ENCODE assay signal across 8 cellular contexts in the genomic region with DNA sequence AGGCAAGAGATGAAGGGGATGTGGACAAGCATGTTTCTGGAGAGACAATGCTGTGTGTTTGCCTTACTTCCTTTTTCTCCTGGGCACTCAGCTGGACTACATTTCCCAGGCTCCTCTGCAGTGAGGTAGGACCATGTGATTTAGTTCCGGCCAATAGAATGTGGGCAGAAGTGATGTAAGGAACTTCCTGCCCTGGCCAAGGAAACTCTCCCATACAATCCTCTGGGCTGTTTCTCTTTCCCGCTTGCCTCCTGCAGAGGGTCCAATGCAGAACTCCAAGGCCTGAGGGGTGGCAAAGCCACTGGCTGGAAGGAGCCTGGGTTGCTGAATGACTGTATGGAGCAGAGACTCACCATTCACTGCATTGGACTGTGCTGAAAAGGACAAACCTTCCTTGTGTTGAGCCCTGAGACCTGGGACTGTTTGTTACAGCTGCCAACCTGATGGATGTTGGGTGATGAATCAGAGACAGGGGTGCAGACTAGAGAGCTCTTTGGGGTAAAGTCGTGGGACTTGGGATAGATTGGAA.
DNase-seq lines count a peak whose midpoint lies in the region; ATAC-seq and TF ChIP-seq lines count a peak whose summit lies in the region.

No MANE protein-coding gene starts in this region.

- no peaks in the 10 kb centered on the region for H3K36me3 ChIP-seq in duodenal mucosa (ENCODE audit: control insufficient read depth in 1 of 2, insufficient read depth in 2 of 2, low read length in 2 of 2)

- DNase-seq in EL (peak; percentile 79), myocyte (ENCODE audit: low read depth) (peak; percentile 34)

- peak overlapping the region; percentile 26 to 44 for H3K4me3 ChIP-seq in duodenal mucosa (ENCODE audit: low read depth in 1 of 2, low read length in 2 of 2)

- no peaks in the 10 kb centered on the region for H3K27me3 ChIP-seq in duodenal mucosa (ENCODE audit: control insufficient read depth in 1 of 2, insufficient read depth in 2 of 2, low read length in 2 of 2)

- ATAC-seq in GM19372 (IDR thresholded peaks at IDR 0.05; ENCODE audit: low read depth, unreplicated experiment) (peak; percentile 96), HG03432 (IDR thresholded peaks at IDR 0.05; ENCODE audit: unreplicated experiment) (peak; percentile 81), HG03097 (IDR thresholded peaks at IDR 0.05; ENCODE audit: low FRiP score, unreplicated experiment) (no peak), GM19397 (IDR thresholded peaks at IDR 0.05; ENCODE audit: unreplicated experiment) (no peak)

- no peak overlapping the region for H3K27ac ChIP-seq in duodenal mucosa (ENCODE audit: low read depth, low read length)

- H3K4me1 ChIP-seq in duodenal mucosa (ENCODE audit: control insufficient read depth in 1 of 2, insufficient read depth in 2 of 2, low read length in 2 of 2), result peaks cover 0 to 6% of the 10 kb centered on the region in 2 donors

- H3K9me3 ChIP-seq in duodenal mucosa (ENCODE audit: control insufficient read depth in 1 of 2, low read length in 2 of 2), result no peaks in the 10 kb centered on the region

- H3K9ac ChIP-seq in duodenal mucosa (ENCODE audit: low read depth in 1 of 2, low read length in 2 of 2), result no peak overlapping the region

TF ChIP-seq in PFSK-1, 5 proteins besides CTCF, POLR2A, EP300 and RAD21:
- TF ChIP-seq POLR2AphosphoS5 (IDR thresholded peaks at IDR 0.05; ENCODE audit: low read depth, low read length) (peak; percentile 76), SIN3A (IDR thresholded peaks at IDR 0.05; ENCODE audit: borderline replicate concordance, insufficient read depth, low read length) (no peak), FOXP2 (optimal IDR thresholded peaks at IDR 0.05; ENCODE audit: borderline replicate concordance, extremely low read depth, extremely low read length, insufficient read depth) (no peak)
- TF ChIP-seq, protein P1, sequence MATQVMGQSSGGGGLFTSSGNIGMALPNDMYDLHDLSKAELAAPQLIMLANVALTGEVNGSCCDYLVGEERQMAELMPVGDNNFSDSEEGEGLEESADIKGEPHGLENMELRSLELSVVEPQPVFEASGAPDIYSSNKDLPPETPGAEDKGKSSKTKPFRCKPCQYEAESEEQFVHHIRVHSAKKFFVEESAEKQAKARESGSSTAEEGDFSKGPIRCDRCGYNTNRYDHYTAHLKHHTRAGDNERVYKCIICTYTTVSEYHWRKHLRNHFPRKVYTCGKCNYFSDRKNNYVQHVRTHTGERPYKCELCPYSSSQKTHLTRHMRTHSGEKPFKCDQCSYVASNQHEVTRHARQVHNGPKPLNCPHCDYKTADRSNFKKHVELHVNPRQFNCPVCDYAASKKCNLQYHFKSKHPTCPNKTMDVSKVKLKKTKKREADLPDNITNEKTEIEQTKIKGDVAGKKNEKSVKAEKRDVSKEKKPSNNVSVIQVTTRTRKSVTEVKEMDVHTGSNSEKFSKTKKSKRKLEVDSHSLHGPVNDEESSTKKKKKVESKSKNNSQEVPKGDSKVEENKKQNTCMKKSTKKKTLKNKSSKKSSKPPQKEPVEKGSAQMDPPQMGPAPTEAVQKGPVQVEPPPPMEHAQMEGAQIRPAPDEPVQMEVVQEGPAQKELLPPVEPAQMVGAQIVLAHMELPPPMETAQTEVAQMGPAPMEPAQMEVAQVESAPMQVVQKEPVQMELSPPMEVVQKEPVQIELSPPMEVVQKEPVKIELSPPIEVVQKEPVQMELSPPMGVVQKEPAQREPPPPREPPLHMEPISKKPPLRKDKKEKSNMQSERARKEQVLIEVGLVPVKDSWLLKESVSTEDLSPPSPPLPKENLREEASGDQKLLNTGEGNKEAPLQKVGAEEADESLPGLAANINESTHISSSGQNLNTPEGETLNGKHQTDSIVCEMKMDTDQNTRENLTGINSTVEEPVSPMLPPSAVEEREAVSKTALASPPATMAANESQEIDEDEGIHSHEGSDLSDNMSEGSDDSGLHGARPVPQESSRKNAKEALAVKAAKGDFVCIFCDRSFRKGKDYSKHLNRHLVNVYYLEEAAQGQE (IDR thresholded peaks at IDR 0.05; ENCODE audit: insufficient read depth in 1 of 2, low read depth in 2 of 2, low read length in 2 of 2), result no peak

Comparison
In these comparisons a context has a peak if more than half of its experiments do, and no peak if none do; other contexts are left out.
1. ATAC-seq: peak in GM19372 (single experiment) and HG03432 (single experiment); none in HG03097 (single experiment) and GM19397 (single experiment).